In the genomic region with DNA sequence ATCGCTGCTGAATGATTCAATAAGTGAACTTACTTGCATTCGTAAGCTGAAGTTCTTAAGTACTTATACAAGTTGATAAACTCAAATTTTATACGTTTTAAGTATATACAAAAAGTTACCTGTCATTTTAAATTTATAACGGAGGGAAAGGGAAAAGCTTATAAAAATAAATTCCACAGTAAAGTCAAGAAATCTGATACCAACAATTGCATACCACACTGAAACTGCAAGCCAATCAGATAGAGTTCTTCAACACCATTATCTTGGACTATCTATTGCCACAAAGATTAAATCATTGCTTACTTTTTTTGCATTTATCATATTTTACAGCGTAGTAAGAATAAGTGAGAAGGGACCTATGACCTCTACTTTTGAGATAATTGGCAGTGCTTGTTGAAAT, we compare ENCODE assay signal across 21 cellular contexts.
DNase-seq lines count a peak whose midpoint lies in the region; ATAC-seq and TF ChIP-seq lines count a peak whose summit lies in the region.
"Had no signal": no experiment of that assay in that cellular context is flagged by ENCODE, and none has a peak within 500 bp of the region (broad histone marks: within the 10 kb centered on the region; RNA-seq: fewer than 3 reads in every experiment).

No MANE protein-coding gene starts in this region.

- H3K36me3 ChIP-seq in HEK293 (ENCODE audit: control insufficient read depth in 2 of 2, insufficient read depth in 1 of 2, low read length in 2 of 2) = no peaks in the 10 kb centered on the region
- H3K36me3 ChIP-seq: BLaER1 treated with 17β-estradiol and CSF1 and Interleukin-3, amounts not matched to agents 10 nM and 100 nM had no signal

- POLR2A ChIA-PET in HEK293 (lab: Yijun Ruan, JAX) = no interaction called here

- no peak overlapping the region; the same call in none of the 2 replicates for H3K27ac ChIP-seq in HEK293 (ENCODE audit: extremely low read depth, low read depth, low read length)
- H3K27ac ChIP-seq: 22Rv1; A549; BLaER1 treated with 17β-estradiol and CSF1 and Interleukin-3, amounts not matched to agents 10 nM and 100 nM had no signal

- H3K4me3 ChIP-seq in HEK293 (ENCODE audit: low read depth, low read length) = no peak overlapping the region
- H3K4me3 ChIP-seq: A549; BLaER1 treated with 17β-estradiol and CSF1 and Interleukin-3, amounts not matched to agents 10 nM and 100 nM had no signal

- H3K9me3 ChIP-seq in HEK293 (ENCODE audit: control insufficient read depth, insufficient read depth, low read depth, low read length) = no peaks in the 10 kb centered on the region
- H3K9me3 ChIP-seq: A549; BLaER1 treated with 17β-estradiol and CSF1 and Interleukin-3, amounts not matched to agents 10 nM and 100 nM had no signal

- ATAC-seq in GM19395 (IDR thresholded peaks at IDR 0.05; ENCODE audit: unreplicated experiment) = no peak
- ATAC-seq: A549 had no signal

- DNase-seq in EH (ENCODE audit: low read depth) (peak; percentile 32), M059J (ENCODE audit: low read depth) (peak; percentile 20), left kidney (ENCODE audit: low read depth, low spot score) (peak; percentile 18), NOMO-1 treated with DMSO at 0.1 percent for 48 hours (lab: John Stamatoyannopoulos, UW; ENCODE audit: unreplicated experiment) (no peak), HuH-7 (ENCODE audit: low spot score) (no peak)
- DNase-seq: AML-193; CD4-positive, alpha-beta memory T cell; CD4-positive, CD25-positive, alpha-beta regulatory T cell; CD8-positive, alpha-beta memory T cell; COR-L47; DMS 273 treated with DMSO at 0.1 percent for 48 hours; DMS153; DMS53; DMS79; DND-41; GF-D8 had no signal

- no peak for TF ChIP-seq CTCF in HEK293 (tag by site-specific recombination; IDR thresholded peaks at IDR 0.05)

- H3K4me1 ChIP-seq in HEK293 (ENCODE audit: control insufficient read depth, insufficient read depth, low read length) = peaks cover 15% of the 10 kb centered on the region

- CTCF ChIA-PET in HEK293 (lab: Yijun Ruan, JAX) = interaction anchor here (0.6 to 3.6 kb wide), 5 partner anchors 8 to 407 kb away, joined by 3 to 11 read pairs (median 3); no protein-coding TSS in a partner anchor

TF ChIP-seq in HEK293, 187 proteins besides CTCF, POLR2A, EP300 and RAD21 (continues in another document):
- TF ChIP-seq, protein P1, sequence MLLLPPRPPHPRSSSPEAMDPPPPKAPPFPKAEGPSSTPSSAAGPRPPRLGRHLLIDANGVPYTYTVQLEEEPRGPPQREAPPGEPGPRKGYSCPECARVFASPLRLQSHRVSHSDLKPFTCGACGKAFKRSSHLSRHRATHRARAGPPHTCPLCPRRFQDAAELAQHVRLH (tag by site-specific recombination; IDR thresholded peaks at IDR 0.05) = no peak
- TF ChIP-seq ZNF394 (tag by site-specific recombination; IDR thresholded peaks at IDR 0.05; ENCODE audit: borderline replicate concordance) = no peak
- TF ChIP-seq, protein P2, sequence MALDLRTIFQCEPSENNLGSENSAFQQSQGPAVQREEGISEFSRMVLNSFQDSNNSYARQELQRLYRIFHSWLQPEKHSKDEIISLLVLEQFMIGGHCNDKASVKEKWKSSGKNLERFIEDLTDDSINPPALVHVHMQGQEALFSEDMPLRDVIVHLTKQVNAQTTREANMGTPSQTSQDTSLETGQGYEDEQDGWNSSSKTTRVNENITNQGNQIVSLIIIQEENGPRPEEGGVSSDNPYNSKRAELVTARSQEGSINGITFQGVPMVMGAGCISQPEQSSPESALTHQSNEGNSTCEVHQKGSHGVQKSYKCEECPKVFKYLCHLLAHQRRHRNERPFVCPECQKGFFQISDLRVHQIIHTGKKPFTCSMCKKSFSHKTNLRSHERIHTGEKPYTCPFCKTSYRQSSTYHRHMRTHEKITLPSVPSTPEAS (tag by site-specific recombination; IDR thresholded peaks at IDR 0.05) = no peak
- no peak for TF ChIP-seq SCRT2 (tag by site-specific recombination; IDR thresholded peaks at IDR 0.05)
- TF ChIP-seq IKZF3 (tag by site-specific recombination; IDR thresholded peaks at IDR 0.05) = 0 out of 2 replicates have a peak, but pooled peaks have one; percentile 39
- TF ChIP-seq, protein P3, sequence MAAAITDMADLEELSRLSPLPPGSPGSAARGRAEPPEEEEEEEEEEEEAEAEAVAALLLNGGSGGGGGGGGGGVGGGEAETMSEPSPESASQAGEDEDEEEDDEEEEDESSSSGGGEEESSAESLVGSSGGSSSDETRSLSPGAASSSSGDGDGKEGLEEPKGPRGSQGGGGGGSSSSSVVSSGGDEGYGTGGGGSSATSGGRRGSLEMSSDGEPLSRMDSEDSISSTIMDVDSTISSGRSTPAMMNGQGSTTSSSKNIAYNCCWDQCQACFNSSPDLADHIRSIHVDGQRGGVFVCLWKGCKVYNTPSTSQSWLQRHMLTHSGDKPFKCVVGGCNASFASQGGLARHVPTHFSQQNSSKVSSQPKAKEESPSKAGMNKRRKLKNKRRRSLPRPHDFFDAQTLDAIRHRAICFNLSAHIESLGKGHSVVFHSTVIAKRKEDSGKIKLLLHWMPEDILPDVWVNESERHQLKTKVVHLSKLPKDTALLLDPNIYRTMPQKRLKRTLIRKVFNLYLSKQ (tag by site-specific recombination; IDR thresholded peaks at IDR 0.05; ENCODE audit: borderline replicate concordance) = no peak
- no peak for TF ChIP-seq KLF1 (tag by site-specific recombination; IDR thresholded peaks at IDR 0.05)
- TF ChIP-seq, protein P4, sequence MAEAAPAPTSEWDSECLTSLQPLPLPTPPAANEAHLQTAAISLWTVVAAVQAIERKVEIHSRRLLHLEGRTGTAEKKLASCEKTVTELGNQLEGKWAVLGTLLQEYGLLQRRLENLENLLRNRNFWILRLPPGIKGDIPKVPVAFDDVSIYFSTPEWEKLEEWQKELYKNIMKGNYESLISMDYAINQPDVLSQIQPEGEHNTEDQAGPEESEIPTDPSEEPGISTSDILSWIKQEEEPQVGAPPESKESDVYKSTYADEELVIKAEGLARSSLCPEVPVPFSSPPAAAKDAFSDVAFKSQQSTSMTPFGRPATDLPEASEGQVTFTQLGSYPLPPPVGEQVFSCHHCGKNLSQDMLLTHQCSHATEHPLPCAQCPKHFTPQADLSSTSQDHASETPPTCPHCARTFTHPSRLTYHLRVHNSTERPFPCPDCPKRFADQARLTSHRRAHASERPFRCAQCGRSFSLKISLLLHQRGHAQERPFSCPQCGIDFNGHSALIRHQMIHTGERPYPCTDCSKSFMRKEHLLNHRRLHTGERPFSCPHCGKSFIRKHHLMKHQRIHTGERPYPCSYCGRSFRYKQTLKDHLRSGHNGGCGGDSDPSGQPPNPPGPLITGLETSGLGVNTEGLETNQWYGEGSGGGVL (tag by site-specific recombination; IDR thresholded peaks at IDR 0.05) = no peak
- peak; percentile 57 for TF ChIP-seq FEZF1 (tag by site-specific recombination; IDR thresholded peaks at IDR 0.05)
- TF ChIP-seq, protein P5, sequence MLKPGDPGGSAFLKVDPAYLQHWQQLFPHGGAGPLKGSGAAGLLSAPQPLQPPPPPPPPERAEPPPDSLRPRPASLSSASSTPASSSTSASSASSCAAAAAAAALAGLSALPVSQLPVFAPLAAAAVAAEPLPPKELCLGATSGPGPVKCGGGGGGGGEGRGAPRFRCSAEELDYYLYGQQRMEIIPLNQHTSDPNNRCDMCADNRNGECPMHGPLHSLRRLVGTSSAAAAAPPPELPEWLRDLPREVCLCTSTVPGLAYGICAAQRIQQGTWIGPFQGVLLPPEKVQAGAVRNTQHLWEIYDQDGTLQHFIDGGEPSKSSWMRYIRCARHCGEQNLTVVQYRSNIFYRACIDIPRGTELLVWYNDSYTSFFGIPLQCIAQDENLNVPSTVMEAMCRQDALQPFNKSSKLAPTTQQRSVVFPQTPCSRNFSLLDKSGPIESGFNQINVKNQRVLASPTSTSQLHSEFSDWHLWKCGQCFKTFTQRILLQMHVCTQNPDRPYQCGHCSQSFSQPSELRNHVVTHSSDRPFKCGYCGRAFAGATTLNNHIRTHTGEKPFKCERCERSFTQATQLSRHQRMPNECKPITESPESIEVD (tag by site-specific recombination; IDR thresholded peaks at IDR 0.05) = peak; percentile 85
- TF ChIP-seq, protein P6, sequence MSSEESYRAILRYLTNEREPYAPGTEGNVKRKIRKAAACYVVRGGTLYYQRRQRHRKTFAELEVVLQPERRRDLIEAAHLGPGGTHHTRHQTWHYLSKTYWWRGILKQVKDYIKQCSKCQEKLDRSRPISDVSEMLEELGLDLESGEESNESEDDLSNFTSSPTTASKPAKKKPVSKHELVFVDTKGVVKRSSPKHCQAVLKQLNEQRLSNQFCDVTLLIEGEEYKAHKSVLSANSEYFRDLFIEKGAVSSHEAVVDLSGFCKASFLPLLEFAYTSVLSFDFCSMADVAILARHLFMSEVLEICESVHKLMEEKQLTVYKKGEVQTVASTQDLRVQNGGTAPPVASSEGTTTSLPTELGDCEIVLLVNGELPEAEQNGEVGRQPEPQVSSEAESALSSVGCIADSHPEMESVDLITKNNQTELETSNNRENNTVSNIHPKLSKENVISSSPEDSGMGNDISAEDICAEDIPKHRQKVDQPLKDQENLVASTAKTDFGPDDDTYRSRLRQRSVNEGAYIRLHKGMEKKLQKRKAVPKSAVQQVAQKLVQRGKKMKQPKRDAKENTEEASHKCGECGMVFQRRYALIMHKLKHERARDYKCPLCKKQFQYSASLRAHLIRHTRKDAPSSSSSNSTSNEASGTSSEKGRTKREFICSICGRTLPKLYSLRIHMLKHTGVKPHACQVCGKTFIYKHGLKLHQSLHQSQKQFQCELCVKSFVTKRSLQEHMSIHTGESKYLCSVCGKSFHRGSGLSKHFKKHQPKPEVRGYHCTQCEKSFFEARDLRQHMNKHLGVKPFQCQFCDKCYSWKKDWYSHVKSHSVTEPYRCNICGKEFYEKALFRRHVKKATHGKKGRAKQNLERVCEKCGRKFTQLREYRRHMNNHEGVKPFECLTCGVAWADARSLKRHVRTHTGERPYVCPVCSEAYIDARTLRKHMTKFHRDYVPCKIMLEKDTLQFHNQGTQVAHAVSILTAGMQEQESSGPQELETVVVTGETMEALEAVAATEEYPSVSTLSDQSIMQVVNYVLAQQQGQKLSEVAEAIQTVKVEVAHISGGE (tag by site-specific recombination; conservative IDR thresholded peaks at IDR 0.05; ENCODE audit: low read depth) = no peak

Comparison
In these comparisons a context has a peak if more than half of its experiments do, and no peak if none do; other contexts are left out.
1. DNase-seq: peak in EH (single experiment), M059J (single experiment) and left kidney (single experiment); none in NOMO-1 treated with DMSO at 0.1 percent for 48 hours (single experiment) and HuH-7 (single experiment).